ENCODE assay signal across 12 cellular contexts in genomic region chr11:57775474-57775873, GRCh38. TPM values are rescaled to one million over a fixed set of nuclear protein-coding genes. Genes with fewer than 3 reads are reported as not detected.
DNase-seq lines count a peak whose midpoint lies in the region; ATAC-seq and TF ChIP-seq lines count a peak whose summit lies in the region.
"Had no signal": no experiment of that assay in that cellular context is flagged by ENCODE, and none has a peak within 500 bp of the region (broad histone marks: within the 10 kb centered on the region; RNA-seq: fewer than 3 reads in every experiment).

No MANE protein-coding gene starts in this region.

- H3K79me2 ChIP-seq in Loucy (ENCODE audit: insufficient read depth, low read length) = no peaks in the 10 kb centered on the region

- DNase-seq in lung microvascular endothelial cell (ENCODE audit: low read depth in 2 of 2) = peak; percentile 65 to 84
- DNase-seq in NK-92 (lab: John Stamatoyannopoulos, UW; ENCODE audit: unreplicated experiment) = no peak
- no peak for DNase-seq in GM13976 (ENCODE audit: low spot score)

- H3K9ac ChIP-seq in Loucy (ENCODE audit: low read depth, low read length, poor library complexity, severe bottlenecking) = no peak overlapping the region
- H3K9ac ChIP-seq in stomach smooth muscle (ENCODE audit: low read length in 2 of 2) = no peak overlapping the region

- H3K27me3 ChIP-seq in Loucy (ENCODE audit: insufficient read depth, low read length, poor library complexity, severe bottlenecking) = no peaks in the 10 kb centered on the region
- no peaks in the 10 kb centered on the region for H3K27me3 ChIP-seq in stomach smooth muscle (ENCODE audit: control insufficient read depth in 1 of 2, insufficient read depth in 2 of 2, low read length in 2 of 2)

- H3K9me3 ChIP-seq in Loucy (ENCODE audit: insufficient read depth, low read depth, low read length) = no peaks in the 10 kb centered on the region
- H3K9me3 ChIP-seq in stomach smooth muscle (ENCODE audit: control insufficient read depth in 2 of 2, low read length in 2 of 2) = no peaks in the 10 kb centered on the region

- H3K9me2 ChIP-seq in Loucy (replicated peaks; ENCODE audit: low read depth, low read length) = no peaks in the 10 kb centered on the region

- no peaks in the 10 kb centered on the region for H3F3A ChIP-seq in Loucy (ENCODE audit: low read depth)

- peak overlapping the region; percentile 57 for H3K27ac ChIP-seq in cingulate gyrus (ENCODE audit: low read depth, low read length)
- peak overlapping the region; percentile 37 for H3K27ac ChIP-seq in stomach smooth muscle (ENCODE audit: low read length)
- H3K27ac ChIP-seq: RWPE1 had no signal

- H3K4me1 ChIP-seq in Loucy (ENCODE audit: insufficient read depth, low read length, poor library complexity, severe bottlenecking) = peaks cover 38% of the 10 kb centered on the region
- H3K4me1 ChIP-seq in stomach smooth muscle (ENCODE audit: control insufficient read depth, insufficient read depth, low read length) = peaks cover 54% of the 10 kb centered on the region

- H4K20me1 ChIP-seq in Loucy (ENCODE audit: insufficient read depth, low read length, poor library complexity, severe bottlenecking) = no peaks in the 10 kb centered on the region

- no peak for ATAC-seq in GM18907 (IDR thresholded peaks at IDR 0.05; ENCODE audit: unreplicated experiment)
- no peak for ATAC-seq in GM18861 (IDR thresholded peaks at IDR 0.05; ENCODE audit: unreplicated experiment)

- TF ChIP-seq CTCF in Loucy (conservative IDR thresholded peaks at IDR 0.05; ENCODE audit: low read length) (no peak), GM13976 (IDR thresholded peaks at IDR 0.05; ENCODE audit: borderline replicate concordance, control extremely low read depth, extremely low read depth, insufficient read depth, missing control alignments) (no peak)

- H3K4me3 ChIP-seq in Loucy (ENCODE audit: low read length, poor library complexity, severe bottlenecking) (no peak overlapping the region), stomach smooth muscle (ENCODE audit: low read length in 2 of 2) (peak overlapping the region in 1 of 2 donors; percentile 59)

- in situ Hi-C loops in GM13976 (cut with MboI; ENCODE audit: low sequenced_read_pairs, unreplicated experiment) = no loop called here

- H3K4me2 ChIP-seq in Loucy (ENCODE audit: low read depth, low read length, poor library complexity, severe bottlenecking) = peak overlapping the region; percentile 33

- no peaks in the 10 kb centered on the region for H3K36me3 ChIP-seq in Loucy (ENCODE audit: insufficient read depth, low read length)
- H3K36me3 ChIP-seq in stomach smooth muscle (ENCODE audit: control insufficient read depth in 2 of 2, insufficient read depth in 2 of 2, low read length in 2 of 2) = no peaks in the 10 kb centered on the region

- H2AFZ ChIP-seq in Loucy (ENCODE audit: low read length) = no peak overlapping the region

RNA-seq across cellular contexts. Expression of gene CTNND1, which starts 13.9 kb away (rescaled TPM):
- 174 and 212 TPM in 2 replicates for total RNA-seq in lung microvascular endothelial cell

RNA-seq across cellular contexts. Expression of gene BTBD18, which starts 23.9 kb away (rescaled TPM):
- not detected in 2 replicates for total RNA-seq in lung microvascular endothelial cell
- total RNA-seq: activated CD8-positive, alpha-beta memory T cell treated with anti-CD3 and anti-CD28 coated beads for 36 hours; bronchial epithelial cell; urinary bladder had no signal

RNA-seq across cellular contexts. Expression of gene SELENOH, which starts 34.2 kb away (rescaled TPM):
- total RNA-seq in lung microvascular endothelial cell = 66.3 and 73.8 TPM in 2 replicates

Comparison
In these comparisons a context has a peak if more than half of its experiments do, and no peak if none do; other contexts are left out.
1. DNase-seq: peak in lung microvascular endothelial cell (2 of 2); none in NK-92 (single experiment) and GM13976 (single experiment).